Comparison of ENCODE assay signal across 9 cellular contexts in genomic region chr1:190477687-190478192, GRCh38. TPM values are rescaled to one million over a fixed set of nuclear protein-coding genes. Genes with fewer than 3 reads are reported as not detected.
DNase-seq lines count a peak whose midpoint lies in the region; ATAC-seq and TF ChIP-seq lines count a peak whose summit lies in the region.
"Had no signal": no experiment of that assay in that cellular context is flagged by ENCODE, and none has a peak within 500 bp of the region (broad histone marks: within the 10 kb centered on the region; RNA-seq: fewer than 3 reads in every experiment).

TSS of gene BRINP3 (minus strand) at chr1:190477864.

- ATAC-seq in CD4-positive, alpha-beta T cell (ENCODE audit: poor library complexity) = no peak
- ATAC-seq in GM19023 (IDR thresholded peaks at IDR 0.05; ENCODE audit: unreplicated experiment) (no peak), HG02973 (IDR thresholded peaks at IDR 0.05; ENCODE audit: unreplicated experiment) (no peak)

- H3K4me1 Mint-ChIP-seq in CD4-positive, alpha-beta T cell (ENCODE audit: low read depth) = peaks cover 11% of the 10 kb centered on the region
- peaks cover 17% of the 10 kb centered on the region for H3K4me1 Mint-ChIP-seq in endothelial cell (ENCODE audit: unreplicated experiment)

- no peaks in the 10 kb centered on the region for H3K36me3 Mint-ChIP-seq in CD4-positive, alpha-beta T cell (ENCODE audit: low read depth)
- H3K36me3 Mint-ChIP-seq in endothelial cell (ENCODE audit: low read depth, unreplicated experiment) = no peaks in the 10 kb centered on the region

- H3K9me3 Mint-ChIP-seq in CD4-positive, alpha-beta T cell = peaks cover 4% of the 10 kb centered on the region
- no peaks in the 10 kb centered on the region for H3K9me3 Mint-ChIP-seq in endothelial cell (ENCODE audit: unreplicated experiment)

- peaks cover 48% of the 10 kb centered on the region for H3K27me3 Mint-ChIP-seq in CD4-positive, alpha-beta T cell
- peaks cover 3% of the 10 kb centered on the region for H3K27me3 Mint-ChIP-seq in endothelial cell (ENCODE audit: unreplicated experiment)

- H3K9me3 ChIP-seq in CD4-positive, alpha-beta T cell (ENCODE audit: control insufficient read depth, low read length) = no peaks in the 10 kb centered on the region

- H3K27me3 ChIP-seq in CD4-positive, alpha-beta T cell (ENCODE audit: control insufficient read depth, insufficient read depth, low read length) = peaks cover 12% of the 10 kb centered on the region

- POLR2A ChIA-PET in CD4-positive, alpha-beta T cell (lab: Charles Lee) = no interaction called here

- H3K27ac ChIP-seq in CD4-positive, alpha-beta T cell (ENCODE audit: low read depth, low read length) = no peak within 1 kb of the TSS

- CTCF ChIA-PET in CD4-positive, alpha-beta T cell (lab: Charles Lee) = no interaction called here

- peak within 1 kb of the TSS; percentile 34 for H3K4me3 Mint-ChIP-seq in CD4-positive, alpha-beta T cell
- H3K4me3 Mint-ChIP-seq in endothelial cell (ENCODE audit: unreplicated experiment) = peak within 1 kb of the TSS; percentile 97

- H3K27ac Mint-ChIP-seq in CD4-positive, alpha-beta T cell = no peak within 1 kb of the TSS
- no peak within 1 kb of the TSS for H3K27ac Mint-ChIP-seq in endothelial cell (ENCODE audit: unreplicated experiment)

- no peak for TF ChIP-seq CTCF in CD4-positive, alpha-beta T cell (IDR thresholded peaks at IDR 0.05)
- TF ChIP-seq CTCF in endothelial cell (IDR thresholded peaks at IDR 0.05; ENCODE audit: unreplicated experiment) = no peak

- no peak for DNase-seq in CD4-positive, alpha-beta T cell
- peak; percentile 37 for DNase-seq in NCI-H226
- DNase-seq in endothelial cell (ENCODE audit: low spot score) = no peak
- DNase-seq in occipital lobe (lab: John Stamatoyannopoulos, UW) = peak; percentile 8
- DNase-seq in EL = no peak
- no peak for DNase-seq in stimulated activated CD4-positive, alpha-beta T cell treated with anti-CD3 and anti-CD28 coated beads, Interleukin-15, amount 100 ng/mL, for 24 hours

- intact Hi-C loops in CD4-positive, alpha-beta T cell (cut with DNase I, micrococcal nuclease) = no loop called here

RNA-seq across cellular contexts. Expression of gene BRINP3, which starts in this region (rescaled TPM):
- total RNA-seq in CD4-positive, alpha-beta T cell = not detected
- 2.2 TPM for total RNA-seq in endothelial cell (ENCODE audit: unreplicated experiment)
- total RNA-seq in occipital lobe = 28.9 TPM
- total RNA-seq: T-helper 2 cell treated with Interferon-gamma antibody and Interleukin-4, amounts not matched to agents 100 ng/mL and 5 ng/mL, for 36 hours had no signal

Comparison
In these comparisons a context has a peak if more than half of its experiments do, and no peak if none do; other contexts are left out.
1. DNase-seq: peak in NCI-H226 (single experiment) and occipital lobe (single experiment); none in CD4-positive, alpha-beta T cell (0 of 10), endothelial cell (single experiment), EL (single experiment) and stimulated activated CD4-positive, alpha-beta T cell treated with anti-CD3 and anti-CD28 coated beads, Interleukin-15, amount 100 ng/mL, for 24 hours (single experiment).